Comparison of ENCODE assay signal across 1 cellular context in the genomic region with DNA sequence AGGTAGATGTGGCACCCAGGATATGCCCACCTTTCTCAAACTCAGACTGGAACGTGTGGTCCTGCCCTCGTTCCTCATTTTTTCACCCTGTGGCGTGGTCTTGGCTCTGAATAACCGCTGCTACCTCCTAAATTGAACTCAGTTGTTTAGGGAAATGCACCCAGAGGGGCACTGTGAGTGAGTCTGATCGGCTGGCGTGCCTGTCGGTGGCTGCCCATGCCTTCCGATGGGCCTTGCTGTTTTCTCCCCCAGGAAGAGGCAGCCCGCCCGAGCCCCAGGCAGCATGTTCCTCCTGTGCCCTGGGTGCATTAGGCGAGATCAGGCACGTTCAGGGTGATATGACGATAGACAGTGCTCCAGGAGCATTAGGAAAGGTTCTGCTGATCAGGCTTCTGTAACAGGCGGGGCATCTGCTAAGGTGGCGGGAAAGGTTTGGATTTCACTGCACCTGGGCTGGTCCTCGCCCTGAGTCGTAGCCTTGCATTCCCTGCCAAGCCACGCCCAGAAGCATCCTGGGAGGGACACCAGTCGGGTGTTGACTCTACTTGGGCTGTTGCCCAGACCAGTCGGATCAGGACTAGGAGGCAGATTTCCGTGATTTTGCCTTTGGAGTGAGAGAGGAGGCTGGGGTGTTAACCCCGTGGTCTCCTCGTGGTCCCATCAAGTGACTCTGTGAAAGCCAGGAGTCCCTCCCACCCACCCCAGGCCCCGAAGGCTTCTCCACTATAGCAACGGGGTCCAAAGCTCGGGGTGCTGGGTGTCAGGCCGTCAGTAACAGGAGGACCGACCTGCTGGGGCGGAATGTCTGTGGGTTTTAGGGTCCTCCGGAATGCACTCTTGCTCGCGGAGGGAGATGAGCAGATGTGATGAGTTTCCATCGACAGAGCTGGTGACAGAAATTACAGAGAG.
TF ChIP-seq lines count a peak whose summit lies in the region.

No MANE protein-coding gene starts in this region.

TF ChIP-seq in GM23338, 12 proteins besides CTCF, POLR2A, EP300 and RAD21 (continued from another document):
- TF ChIP-seq, protein P1, sequence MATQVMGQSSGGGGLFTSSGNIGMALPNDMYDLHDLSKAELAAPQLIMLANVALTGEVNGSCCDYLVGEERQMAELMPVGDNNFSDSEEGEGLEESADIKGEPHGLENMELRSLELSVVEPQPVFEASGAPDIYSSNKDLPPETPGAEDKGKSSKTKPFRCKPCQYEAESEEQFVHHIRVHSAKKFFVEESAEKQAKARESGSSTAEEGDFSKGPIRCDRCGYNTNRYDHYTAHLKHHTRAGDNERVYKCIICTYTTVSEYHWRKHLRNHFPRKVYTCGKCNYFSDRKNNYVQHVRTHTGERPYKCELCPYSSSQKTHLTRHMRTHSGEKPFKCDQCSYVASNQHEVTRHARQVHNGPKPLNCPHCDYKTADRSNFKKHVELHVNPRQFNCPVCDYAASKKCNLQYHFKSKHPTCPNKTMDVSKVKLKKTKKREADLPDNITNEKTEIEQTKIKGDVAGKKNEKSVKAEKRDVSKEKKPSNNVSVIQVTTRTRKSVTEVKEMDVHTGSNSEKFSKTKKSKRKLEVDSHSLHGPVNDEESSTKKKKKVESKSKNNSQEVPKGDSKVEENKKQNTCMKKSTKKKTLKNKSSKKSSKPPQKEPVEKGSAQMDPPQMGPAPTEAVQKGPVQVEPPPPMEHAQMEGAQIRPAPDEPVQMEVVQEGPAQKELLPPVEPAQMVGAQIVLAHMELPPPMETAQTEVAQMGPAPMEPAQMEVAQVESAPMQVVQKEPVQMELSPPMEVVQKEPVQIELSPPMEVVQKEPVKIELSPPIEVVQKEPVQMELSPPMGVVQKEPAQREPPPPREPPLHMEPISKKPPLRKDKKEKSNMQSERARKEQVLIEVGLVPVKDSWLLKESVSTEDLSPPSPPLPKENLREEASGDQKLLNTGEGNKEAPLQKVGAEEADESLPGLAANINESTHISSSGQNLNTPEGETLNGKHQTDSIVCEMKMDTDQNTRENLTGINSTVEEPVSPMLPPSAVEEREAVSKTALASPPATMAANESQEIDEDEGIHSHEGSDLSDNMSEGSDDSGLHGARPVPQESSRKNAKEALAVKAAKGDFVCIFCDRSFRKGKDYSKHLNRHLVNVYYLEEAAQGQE (IDR thresholded peaks at IDR 0.05; ENCODE audit: unreplicated experiment), result no peak
